22 cellular contexts compared by ENCODE assay signal in genomic region chr15:35743320-35743719, GRCh38.
DNase-seq lines count a peak whose midpoint lies in the region; ATAC-seq, FAIRE-seq and TF ChIP-seq lines count a peak whose summit lies in the region.
"Had no signal": no experiment of that assay in that cellular context is flagged by ENCODE, and none has a peak within 500 bp of the region (broad histone marks: within the 10 kb centered on the region; RNA-seq: fewer than 3 reads in every experiment).

No MANE protein-coding gene starts in this region.

- TF ChIP-seq POLR2A in HepG2 (IDR thresholded peaks at IDR 0.05; ENCODE audit: insufficient read depth in 1 of 2, low read depth in 2 of 2, low read length in 2 of 2) (no peak), right lobe of liver (IDR thresholded peaks at IDR 0.05) (no peak), K562 (conservative IDR thresholded peaks at IDR 0.05) (no peak)

- FAIRE-seq in HepG2 (lab: Jason Lieb, UNC): no peak
- no peak for FAIRE-seq in astrocyte (lab: Jason Lieb, UNC)
- no peak for FAIRE-seq in K562 (lab: Jason Lieb, UNC)
- FAIRE-seq: D721Med, G401.6, GM12891, GM19239 had no signal

- TF ChIP-seq EP300 in HepG2 (IDR thresholded peaks at IDR 0.05; ENCODE audit: low read depth in 2 of 2, low read length in 2 of 2): no peak
- TF ChIP-seq EP300 in HepG2 (CRISPR knock-in tag; IDR thresholded peaks at IDR 0.05; ENCODE audit: borderline replicate concordance): no peak
- no peak for TF ChIP-seq EP300 in K562 (IDR thresholded peaks at IDR 0.05; ENCODE audit: low read length)

- H3K27ac ChIP-seq in HepG2 (ENCODE audit: extremely low read length, insufficient read depth, low read length) (no peak overlapping the region), right lobe of liver (no peak overlapping the region), astrocyte (ENCODE audit: low read depth, low read length) (no peak overlapping the region), K562 (ENCODE audit: extremely low read depth, low read depth, low read length) (no peak overlapping the region)
- H3K27ac ChIP-seq: 22Rv1; BLaER1 treated with 17β-estradiol and CSF1 and Interleukin-3, amounts not matched to agents 10 nM and 100 nM; C4-2B had no signal

- H3K4me3 ChIP-seq in HepG2 (replicated peaks in 1 of 3; ENCODE audit: insufficient read depth in 1 of 3, low read depth in 2 of 3, low read length in 3 of 3): no peak overlapping the region
- no peak overlapping the region for H3K4me3 ChIP-seq in right lobe of liver
- no peak overlapping the region for H3K4me3 ChIP-seq in astrocyte (ENCODE audit: insufficient read depth, low read depth, low read length)
- H3K4me3 ChIP-seq in K562: no peak overlapping the region
- no peak overlapping the region for H3K4me3 ChIP-seq in foreskin fibroblast (ENCODE audit: low read depth in 1 of 2, low read length in 2 of 2)
- H3K4me3 ChIP-seq: BLaER1 treated with 17β-estradiol and CSF1 and Interleukin-3, amounts not matched to agents 10 nM and 100 nM had no signal

- H3K9ac ChIP-seq in HepG2 (ENCODE audit: insufficient read depth, low read depth, low read length) (no peak overlapping the region), astrocyte (ENCODE audit: low read length) (no peak overlapping the region), K562 (ENCODE audit: insufficient read depth in 1 of 2, low read depth in 2 of 2, low read length in 2 of 2) (no peak overlapping the region)
- H3K9ac ChIP-seq: BLaER1 treated with 17β-estradiol and CSF1 and Interleukin-3, amounts not matched to agents 10 nM and 100 nM had no signal

- H3K27me3 ChIP-seq in HepG2 (ENCODE audit: control insufficient read depth in 1 of 2, insufficient read depth in 2 of 2, low read length in 2 of 2) (no peaks in the 10 kb centered on the region), right lobe of liver (no peaks in the 10 kb centered on the region), astrocyte (ENCODE audit: insufficient read depth, low read length) (no peaks in the 10 kb centered on the region), K562 (ENCODE audit: control insufficient read depth in 2 of 2, insufficient read depth in 2 of 2, low read length in 2 of 2) (no peaks in the 10 kb centered on the region)
- H3K27me3 ChIP-seq: BLaER1 treated with 17β-estradiol and CSF1 and Interleukin-3, amounts not matched to agents 10 nM and 100 nM had no signal

- no TSS peak for BruUV-seq in HepG2 (replicated peaks; lab: Mats Ljungman, UMichigan)
- no TSS peak for BruUV-seq in K562 (replicated peaks; lab: Mats Ljungman, UMichigan)

- H3K4me2 ChIP-seq in HepG2 (ENCODE audit: low read depth, low read length): no peak overlapping the region
- no peak overlapping the region for H3K4me2 ChIP-seq in astrocyte (ENCODE audit: low read length)
- H3K4me2 ChIP-seq in K562 (ENCODE audit: insufficient read depth, low read length): no peak overlapping the region
- H3K4me2 ChIP-seq: BLaER1 treated with 17β-estradiol and CSF1 and Interleukin-3, amounts not matched to agents 10 nM and 100 nM had no signal

- no peak for ATAC-seq in HepG2
- no peak for ATAC-seq in right lobe of liver
- ATAC-seq in K562: no peak
- no peak for ATAC-seq in HG03025 (IDR thresholded peaks at IDR 0.05; ENCODE audit: low FRiP score, unreplicated experiment)
- ATAC-seq in HG03139 (IDR thresholded peaks at IDR 0.05; ENCODE audit: unreplicated experiment): no peak
- ATAC-seq: CD8-positive, alpha-beta T cell had no signal

- TF ChIP-seq RAD21 in HepG2 (CRISPR knock-in tag; IDR thresholded peaks at IDR 0.05): no peak
- no peak for TF ChIP-seq RAD21 in K562 (CRISPR knock-in tag; conservative IDR thresholded peaks at IDR 0.05 in 1 of 2, IDR thresholded peaks at IDR 0.05 in 1 of 2)

- H3K4me1 ChIP-seq in HepG2 (ENCODE audit: insufficient read depth, low read length) (no peaks in the 10 kb centered on the region), right lobe of liver (no peaks in the 10 kb centered on the region), astrocyte (ENCODE audit: insufficient read depth, low read length) (peaks cover 8% of the 10 kb centered on the region), K562 (replicated peaks in 1 of 2; ENCODE audit: control insufficient read depth in 2 of 2, insufficient read depth in 2 of 2, low read length in 2 of 2) (no peaks in the 10 kb centered on the region; a peak in 1 of 5 replicates)
- H3K4me1 ChIP-seq: BLaER1 treated with 17β-estradiol and CSF1 and Interleukin-3, amounts not matched to agents 10 nM and 100 nM; Caco-2 had no signal

- no peak overlapping the region for H2AFZ ChIP-seq in HepG2 (ENCODE audit: low read length)
- no peak overlapping the region for H2AFZ ChIP-seq in astrocyte (ENCODE audit: low read depth, low read length)
- H2AFZ ChIP-seq in K562 (ENCODE audit: low read depth, low read length): no peak overlapping the region

- CTCF ChIA-PET in HepG2 (lab: Yijun Ruan, JAX; ENCODE audit: low intra/inter-chr PET ratio, low total read pairs): no interaction called here
- CTCF ChIA-PET in K562 (lab: Yijun Ruan, JAX; ENCODE audit: low intra/inter-chr PET ratio): no interaction called here

- 5% methylated on average over 1 of the region's 1 CpG for WGBS in HepG2 (ENCODE audit: low lambda C conversion rate)
- 75% methylated on average over 1 of the region's 1 CpG for WGBS in right lobe of liver (ENCODE audit: insufficient coverage, low coverage, low lambda C conversion rate, missing lambda C conversion rate)
- 50% methylated on average over 1 of the region's 1 CpG for WGBS in K562 (ENCODE audit: insufficient coverage, low coverage, missing lambda C conversion rate)

- no peaks in the 10 kb centered on the region for H3K36me3 Mint-ChIP-seq in astrocyte (ENCODE audit: low read depth, unreplicated experiment)
- H3K36me3 Mint-ChIP-seq: CD8-positive, alpha-beta T cell had no signal

- TF ChIP-seq CTCF in HepG2 (CRISPR knock-in tag; IDR thresholded peaks at IDR 0.05): no peak
- no peak for TF ChIP-seq CTCF in right lobe of liver (IDR thresholded peaks at IDR 0.05)
- no peak for TF ChIP-seq CTCF in astrocyte (IDR thresholded peaks at IDR 0.05; ENCODE audit: insufficient read depth, low read depth, low read length)
- TF ChIP-seq CTCF in K562 (IDR thresholded peaks at IDR 0.05 in 2 of 3, conservative IDR thresholded peaks at IDR 0.05 in 1 of 3; ENCODE audit: insufficient read depth in 2 of 3, low read depth in 1 of 3, low read length in 3 of 3): no peak
- TF ChIP-seq CTCF in foreskin fibroblast (IDR thresholded peaks at IDR 0.05; ENCODE audit: low read depth, low read length): no peak

- peaks cover 23% of the 10 kb centered on the region for H3K4me1 Mint-ChIP-seq in astrocyte (ENCODE audit: low read depth, unreplicated experiment)
- H3K4me1 Mint-ChIP-seq: B cell had no signal

- DNase-seq in HepG2 (ENCODE audit: low spot score) (no peak), right lobe of liver (no peak), astrocyte (ENCODE audit: low read depth) (peak; percentile 32), K562 (ENCODE audit: extremely low read depth in 1 of 4, low spot score in 3 of 4) (no peak), foreskin fibroblast (no peak)
- DNase-seq: ACHN; Caco-2; Calu3; CD4-positive, alpha-beta T cell; CD8-positive, alpha-beta T cell; DMS79 treated with DMSO at 0.1 percent for 48 hours; GF-D8 had no signal

- no peak overlapping the region for H3K4me3 Mint-ChIP-seq in astrocyte (ENCODE audit: unreplicated experiment)
- H3K4me3 Mint-ChIP-seq: B cell; CD4-positive, alpha-beta T cell; CD8-positive, alpha-beta T cell had no signal

- H3K9me3 Mint-ChIP-seq in astrocyte (ENCODE audit: unreplicated experiment): peaks cover 12% of the 10 kb centered on the region
- H3K9me3 Mint-ChIP-seq: CD4-positive, alpha-beta T cell; CD8-positive, alpha-beta T cell had no signal

- H3K36me3 ChIP-seq in HepG2 (replicated peaks in 1 of 2; ENCODE audit: control insufficient read depth in 1 of 2, insufficient read depth in 2 of 2, low read length in 2 of 2): no peaks in the 10 kb centered on the region
- no peaks in the 10 kb centered on the region for H3K36me3 ChIP-seq in right lobe of liver
- H3K36me3 ChIP-seq in astrocyte (ENCODE audit: insufficient read depth, low read length): no peaks in the 10 kb centered on the region
- H3K36me3 ChIP-seq in K562 (ENCODE audit: control insufficient read depth, insufficient read depth, low read length): no peaks in the 10 kb centered on the region
- H3K36me3 ChIP-seq: BLaER1 treated with 17β-estradiol and CSF1 and Interleukin-3, amounts not matched to agents 10 nM and 100 nM had no signal

- H3K27me3 Mint-ChIP-seq in astrocyte (ENCODE audit: low read depth, unreplicated experiment): no peaks in the 10 kb centered on the region

- intact Hi-C loops in HepG2 (cut with micrococcal nuclease; ENCODE audit: unreplicated experiment): no loop called here
- intact Hi-C loops in right lobe of liver (cut with DNase I): no loop called here
- intact Hi-C loops in K562 (cut with micrococcal nuclease): no loop called here

- no peak overlapping the region for H3K27ac Mint-ChIP-seq in astrocyte (ENCODE audit: unreplicated experiment)
- H3K27ac Mint-ChIP-seq: B cell; CD4-positive, alpha-beta T cell; CD8-positive, alpha-beta T cell had no signal

- in situ Hi-C loops in HepG2 (cut with HindIII; ENCODE audit: extremely low pct_ligation_motif_present, low pct_unique_long_range_greater_than_20kb): no loop called here
- in situ Hi-C loops in K562 (cut with MboI): no loop called here

- POLR2A ChIA-PET in HepG2 (lab: Yijun Ruan, JAX): no interaction called here
- POLR2A ChIA-PET in K562 (lab: Yijun Ruan, JAX): no interaction called here

- H3K79me2 ChIP-seq in HepG2 (ENCODE audit: insufficient read depth, low read length) (no peaks in the 10 kb centered on the region), astrocyte (ENCODE audit: insufficient read depth, low read length) (no peaks in the 10 kb centered on the region), K562 (ENCODE audit: control insufficient read depth, insufficient read depth, low read length) (no peaks in the 10 kb centered on the region)

- H4K20me1 ChIP-seq in HepG2 (ENCODE audit: insufficient read depth, low read length) (no peaks in the 10 kb centered on the region), astrocyte (ENCODE audit: insufficient read depth, low read length) (no peaks in the 10 kb centered on the region), K562 (replicated peaks; ENCODE audit: control insufficient read depth, insufficient read depth, low read length) (no peaks in the 10 kb centered on the region)
- H4K20me1 ChIP-seq: BLaER1 treated with 17β-estradiol and CSF1 and Interleukin-3, amounts not matched to agents 10 nM and 100 nM had no signal

- no peaks in the 10 kb centered on the region for H3K9me1 ChIP-seq in K562 (ENCODE audit: control insufficient read depth, insufficient read depth, low read length)

- H3K9me3 ChIP-seq in HepG2 (ENCODE audit: low read length) (no peaks in the 10 kb centered on the region), right lobe of liver (no peaks in the 10 kb centered on the region), astrocyte (ENCODE audit: insufficient read depth, low read depth, low read length) (no peaks in the 10 kb centered on the region), K562 (replicated peaks; ENCODE audit: control insufficient read depth, insufficient read depth, low read depth, low read length) (no peaks in the 10 kb centered on the region)
- H3K9me3 ChIP-seq: Caco-2 had no signal

TF ChIP-seq in HepG2, 621 proteins besides CTCF, POLR2A, EP300 and RAD21 (continues in another document):
- no peak for TF ChIP-seq MXD4 (CRISPR knock-in tag; IDR thresholded peaks at IDR 0.05)

TF ChIP-seq in K562, 482 proteins besides CTCF, POLR2A, EP300 and RAD21 (continues in another document):
- no peak for TF ChIP-seq YBX1 (IDR thresholded peaks at IDR 0.05)
- no peak for TF ChIP-seq CHCHD3 (CRISPR knock-in tag; IDR thresholded peaks at IDR 0.05)

Comparison
In these comparisons a context has a peak if more than half of its experiments do, and no peak if none do; other contexts are left out.
1. Of the 241 proteins assayed by ChIP-seq in both HepG2 and K562: peak only in HepG2: none; only in K562: MAFG; in both: MAFF and MAFK; in neither: 238.